ENCODE assay signal across 1 cellular context in genomic region chrX:129843209-129843458, GRCh38.
TF ChIP-seq lines count a peak whose summit lies in the region.

No MANE protein-coding gene starts in this region.

TF ChIP-seq in WTC11, 78 proteins besides CTCF, POLR2A, EP300 and RAD21 (continued from another document):
- no peak for TF ChIP-seq STAT6 (CRISPR knock-in tag; conservative IDR thresholded peaks at IDR 0.05; ENCODE audit: low read depth)
- no peak for TF ChIP-seq ZBTB21 (CRISPR knock-in tag; IDR thresholded peaks at IDR 0.05; ENCODE audit: borderline replicate concordance)
- no peak for TF ChIP-seq ZBTB43 (CRISPR knock-in tag; IDR thresholded peaks at IDR 0.05)
- TF ChIP-seq ZNF317 (CRISPR knock-in tag; IDR thresholded peaks at IDR 0.05; ENCODE audit: borderline replicate concordance, low read depth): no peak
- TF ChIP-seq ZNF396 (CRISPR knock-in tag; IDR thresholded peaks at IDR 0.05; ENCODE audit: borderline replicate concordance): no peak
- no peak for TF ChIP-seq ZMAT4 (CRISPR knock-in tag; IDR thresholded peaks at IDR 0.05)
- TF ChIP-seq ZNF423 (CRISPR knock-in tag; IDR thresholded peaks at IDR 0.05): no peak
